In the genomic region with DNA sequence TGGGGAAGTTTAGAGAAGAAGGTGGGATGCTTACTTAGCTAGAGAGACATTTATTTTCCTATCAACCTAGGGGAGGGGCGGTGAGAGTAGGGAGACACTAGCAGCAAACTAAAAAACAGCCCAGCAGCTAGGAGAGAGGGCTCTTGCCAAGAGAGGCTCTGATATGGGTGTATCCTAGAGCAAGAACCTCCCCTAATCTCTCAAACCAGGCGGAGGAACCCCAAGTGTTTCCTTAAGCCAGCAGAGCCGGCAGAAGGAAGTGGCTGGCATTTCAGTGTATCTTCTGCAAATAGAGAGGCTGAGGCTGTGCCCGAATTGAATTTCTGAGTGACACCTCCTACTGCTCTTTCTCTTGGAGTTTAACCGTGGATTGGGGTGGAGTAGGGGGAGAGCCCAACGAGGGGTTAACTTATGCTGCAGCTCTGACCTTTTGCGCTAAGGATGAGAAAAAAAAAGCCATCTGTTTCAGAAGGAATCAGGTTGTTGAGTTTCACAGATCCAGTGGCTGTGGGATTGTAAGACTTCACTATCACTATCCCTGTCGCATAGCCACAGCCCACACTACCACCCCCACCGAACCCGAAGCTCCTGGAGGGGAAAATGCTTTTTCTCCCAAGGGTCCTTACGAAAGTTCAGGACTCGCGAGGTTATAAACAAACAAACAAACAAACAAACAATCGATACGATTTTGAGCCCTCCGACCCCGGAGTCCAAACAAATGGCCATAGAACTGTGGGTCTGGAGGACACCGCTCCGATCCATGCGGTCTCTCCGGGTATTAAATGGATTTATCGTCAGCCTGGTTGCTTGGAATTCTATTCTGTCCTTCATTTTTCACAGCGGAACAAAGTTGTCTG, we compare ENCODE assay signal across 11 cellular contexts. TPM values are rescaled to one million over a fixed set of nuclear protein-coding genes. Genes with fewer than 3 reads are reported as not detected.
DNase-seq lines count a peak whose midpoint lies in the region; ATAC-seq and TF ChIP-seq lines count a peak whose summit lies in the region.
"Had no signal": no experiment of that assay in that cellular context is flagged by ENCODE, and none has a peak within 500 bp of the region (broad histone marks: within the 10 kb centered on the region; RNA-seq: fewer than 3 reads in every experiment).

No MANE protein-coding gene starts in this region.

- H3K9ac ChIP-seq in skeletal muscle satellite cell (ENCODE audit: low read depth, low read length) = no peak overlapping the region

- H3K27ac Mint-ChIP-seq in T-helper 1 cell treated with Interleukin-12 subunit alpha and Interleukin-12 subunit beta and Interleukin-4 antibody, amounts not matched to agents 30 μg/mL and 1 μg/mL, for 36 hours = no peak overlapping the region

- WGBS in ovary, 3 donors = 6 to 10% (median 9%) methylated on average over 23 of the region's 23 CpGs

- H3K27ac ChIP-seq in ovary = no peak overlapping the region
- H3K27ac ChIP-seq: C4-2B had no signal

- H3K36me3 Mint-ChIP-seq in T-helper 1 cell treated with Interleukin-12 subunit alpha and Interleukin-12 subunit beta and Interleukin-4 antibody, amounts not matched to agents 30 μg/mL and 1 μg/mL, for 36 hours (ENCODE audit: low read depth) = no peaks in the 10 kb centered on the region

- H3K4me1 ChIP-seq in skeletal muscle satellite cell (ENCODE audit: control insufficient read depth, insufficient read depth, low read length) (peaks cover 9% of the 10 kb centered on the region), ovary (ENCODE audit: insufficient read depth) (peaks cover 2% of the 10 kb centered on the region)

- no peaks in the 10 kb centered on the region for H3K36me3 ChIP-seq in skeletal muscle satellite cell (ENCODE audit: insufficient read depth, low read length)
- H3K36me3 ChIP-seq in ovary = no peaks in the 10 kb centered on the region

- no peak for TF ChIP-seq CTCF in ovary (IDR thresholded peaks at IDR 0.05)

- peak overlapping the region; percentile 68 for H3K4me3 ChIP-seq in skeletal muscle satellite cell (ENCODE audit: low read length)
- H3K4me3 ChIP-seq in ovary = no peak overlapping the region

- H3K27me3 ChIP-seq in skeletal muscle satellite cell (ENCODE audit: control insufficient read depth, insufficient read depth, low read length) (peaks cover 42% of the 10 kb centered on the region), ovary (no peaks in the 10 kb centered on the region)

- H3K9me3 ChIP-seq in skeletal muscle satellite cell (replicated peaks; ENCODE audit: low read length) = no peaks in the 10 kb centered on the region
- no peaks in the 10 kb centered on the region for H3K9me3 ChIP-seq in ovary

- no peak for TF ChIP-seq EP300 in ovary (IDR thresholded peaks at IDR 0.05)

- H3K4me2 ChIP-seq in skeletal muscle satellite cell (ENCODE audit: low read length) = peak overlapping the region; percentile 82

- TF ChIP-seq POLR2A in ovary (IDR thresholded peaks at IDR 0.05) = no peak

- no peaks in the 10 kb centered on the region for H3K9me3 Mint-ChIP-seq in T-helper 1 cell treated with Interleukin-12 subunit alpha and Interleukin-12 subunit beta and Interleukin-4 antibody, amounts not matched to agents 30 μg/mL and 1 μg/mL, for 36 hours

- DNase-seq in T-helper 1 cell (no peak), NCI-H2227 treated with DMSO at 0.1 percent for 48 hours (lab: John Stamatoyannopoulos, UW) (peak; percentile 9), fibroblast of peridontal ligament (ENCODE audit: extremely low read depth) (peak; percentile 1), COLO829 (ENCODE audit: low spot score) (no peak), left colon (no peak), ovary (no peak)
- DNase-seq: amniotic stem cell, NCI-H226 had no signal

- peak overlapping the region; percentile 40 for H3K4me3 Mint-ChIP-seq in T-helper 1 cell treated with Interleukin-12 subunit alpha and Interleukin-12 subunit beta and Interleukin-4 antibody, amounts not matched to agents 30 μg/mL and 1 μg/mL, for 36 hours

- intact Hi-C loops in left colon (cut with DNase I, micrococcal nuclease) = no loop called here
- intact Hi-C loops in ovary (cut with DNase I) = no loop called here

- H3K4me1 Mint-ChIP-seq in T-helper 1 cell treated with Interleukin-12 subunit alpha and Interleukin-12 subunit beta and Interleukin-4 antibody, amounts not matched to agents 30 μg/mL and 1 μg/mL, for 36 hours (ENCODE audit: low read depth) = peaks cover 14% of the 10 kb centered on the region

- peaks cover 69% of the 10 kb centered on the region for H3K27me3 Mint-ChIP-seq in T-helper 1 cell treated with Interleukin-12 subunit alpha and Interleukin-12 subunit beta and Interleukin-4 antibody, amounts not matched to agents 30 μg/mL and 1 μg/mL, for 36 hours (ENCODE audit: low read depth)

- no peak for ATAC-seq in left colon

RNA-seq across cellular contexts. Expression of a gene that starts 1.3 kb away (rescaled TPM):
- 0.22 and 0.25 TPM in 2 replicates for total RNA-seq in skeletal muscle satellite cell (2012; rRNA removed)
- total RNA-seq in left colon = under 1 TPM; 0.58 to 0.59 TPM
- total RNA-seq in ovary = under 1 TPM in 6 of 7 donors, not detected in 1; 0.35 to 0.99 (median 0.48) TPM
- polyA plus RNA-seq in ovary = 1 to 10 TPM in 1 of 2 donors, under 1 TPM in 1; 0.48 to 1.3 TPM

Comparison
In these comparisons a context has a peak if more than half of its experiments do, and no peak if none do; other contexts are left out.
1. DNase-seq: peak in NCI-H2227 treated with DMSO at 0.1 percent for 48 hours (single experiment) and fibroblast of peridontal ligament (single experiment); none in T-helper 1 cell (0 of 5), COLO829 (single experiment), left colon (0 of 2) and ovary (0 of 5).